In genomic region chr1:8396912-8397406, GRCh38 we compare ENCODE assay signal across 8 cellular contexts.
A peak's percentile ranks its signal among the peaks of the same experiment; 100 is the strongest.
DNase-seq lines count a peak whose midpoint lies in the region; ATAC-seq and TF ChIP-seq lines count a peak whose summit lies in the region.

No MANE protein-coding gene starts in this region.

- peaks cover 15% of the 10 kb centered on the region; the same call in 1 of the 2 replicates for H3K4me1 ChIP-seq in HEK293 (ENCODE audit: control insufficient read depth, insufficient read depth, low read length)

- H3K79me2 ChIP-seq in SU-DHL-6 (ENCODE audit: insufficient read depth, low read length) = peaks cover 98% of the 10 kb centered on the region

- H3K9ac ChIP-seq in SU-DHL-6 (ENCODE audit: low read length) = peak overlapping the region; percentile 1; the same call in 1 of the 2 replicates

- no peaks in the 10 kb centered on the region for H3K9me2 ChIP-seq in SU-DHL-6 (replicated peaks; ENCODE audit: insufficient read depth, low read length)

- H3K36me3 ChIP-seq in HEK293 (ENCODE audit: control insufficient read depth in 2 of 2, insufficient read depth in 1 of 2, low read length in 2 of 2) (peaks cover 0 to 7% of the 10 kb centered on the region in 2 experiments; a peak in 2 of 3 replicates), SU-DHL-6 (ENCODE audit: low read length) (peaks cover 31% of the 10 kb centered on the region)

- H3K9me3 ChIP-seq in HEK293 (ENCODE audit: control insufficient read depth, insufficient read depth, low read depth, low read length) (no peaks in the 10 kb centered on the region), SU-DHL-6 (ENCODE audit: insufficient read depth, low read length) (no peaks in the 10 kb centered on the region)

- H3K27ac ChIP-seq in HEK293 (ENCODE audit: extremely low read depth, low read depth, low read length) = no peak overlapping the region
- peak overlapping the region; percentile 54 for H3K27ac ChIP-seq in SU-DHL-6 (ENCODE audit: low read depth, low read length)

- POLR2A ChIA-PET in HEK293 (lab: Yijun Ruan, JAX) = no interaction called here

- no peaks in the 10 kb centered on the region for H3K27me3 ChIP-seq in SU-DHL-6 (ENCODE audit: low read length)

- peak overlapping the region; percentile 51 for H3K4me2 ChIP-seq in SU-DHL-6 (ENCODE audit: low read depth, low read length, poor library complexity, severe bottlenecking)

- peaks cover 19% of the 10 kb centered on the region for H4K20me1 ChIP-seq in SU-DHL-6 (ENCODE audit: low read depth, low read length)

- no peak overlapping the region for H3K4me3 ChIP-seq in HEK293 (ENCODE audit: low read depth, low read length)
- H3K4me3 ChIP-seq in SU-DHL-6 (ENCODE audit: insufficient read depth, low read length, poor library complexity, severe bottlenecking) = no peak overlapping the region
- H3K4me3 ChIP-seq in epithelial cell of proximal tubule (ENCODE audit: low read depth, low read length) = no peak overlapping the region

- H2AFZ ChIP-seq in SU-DHL-6 (ENCODE audit: low read depth, low read length, severe bottlenecking) = no peak overlapping the region

- CTCF ChIA-PET in HEK293 (lab: Yijun Ruan, JAX) = interaction anchor here (0.6 kb wide), 1 partner anchor 25 kb away, joined by 3 read pairs; no protein-coding TSS in a partner anchor

- TF ChIP-seq CTCF in HEK293 (tag by site-specific recombination; IDR thresholded peaks at IDR 0.05) (no peak), SU-DHL-6 (IDR thresholded peaks at IDR 0.05; ENCODE audit: insufficient read depth, low read length, poor library complexity, severe bottlenecking) (no peak), epithelial cell of proximal tubule (conservative IDR thresholded peaks at IDR 0.05; ENCODE audit: low read depth, low read length) (no peak), omental fat pad (IDR thresholded peaks at IDR 0.05) (no peak)

- peak; percentile 79 for ATAC-seq in omental fat pad (ENCODE audit: low FRiP score)
- no peak for ATAC-seq in HG02571 (IDR thresholded peaks at IDR 0.05; ENCODE audit: unreplicated experiment)
- no peak for ATAC-seq in HG02642 (IDR thresholded peaks at IDR 0.05; ENCODE audit: poor library complexity, unreplicated experiment)

- peaks cover 49% of the 10 kb centered on the region for H3F3A ChIP-seq in SU-DHL-6 (ENCODE audit: insufficient read depth)

- DNase-seq in EH (ENCODE audit: low read depth) (peak; percentile 99), epithelial cell of proximal tubule (ENCODE audit: low read depth) (peak; percentile 94), omental fat pad (ENCODE audit: low spot score) (no peak), ecto neural progenitor cell (ENCODE audit: low spot score) (no peak)

TF ChIP-seq in HEK293, 187 proteins besides CTCF, POLR2A, EP300 and RAD21:
- TF ChIP-seq ZNF155 (tag by site-specific recombination; IDR thresholded peaks at IDR 0.05) = no peak
- TF ChIP-seq ZNF664 (tag by site-specific recombination; IDR thresholded peaks at IDR 0.05) = no peak
- TF ChIP-seq OVOL3 (tag by site-specific recombination; IDR thresholded peaks at IDR 0.05) = peak; percentile 61
- TF ChIP-seq ZSCAN16 (tag by site-specific recombination; IDR thresholded peaks at IDR 0.05) = 0 out of 2 replicates have a peak, but pooled peaks have one; percentile 61
- no peak for TF ChIP-seq ZNF416 (tag by site-specific recombination; IDR thresholded peaks at IDR 0.05)
- TF ChIP-seq TRIM28 (IDR thresholded peaks at IDR 0.05; ENCODE audit: borderline replicate concordance, low read length) = peak; percentile 74
- no peak for TF ChIP-seq ZBTB20 (tag by site-specific recombination; IDR thresholded peaks at IDR 0.05)
- TF ChIP-seq BCL6B (tag by site-specific recombination; IDR thresholded peaks at IDR 0.05) = no peak
- no peak for TF ChIP-seq ZNF362 (tag by site-specific recombination; IDR thresholded peaks at IDR 0.05)
- TF ChIP-seq ZNF600 (tag by site-specific recombination; IDR thresholded peaks at IDR 0.05) = peak; percentile 81
- TF ChIP-seq ZNF544 (tag by site-specific recombination; IDR thresholded peaks at IDR 0.05) = no peak
- 0 out of 2 replicates have a peak, but pooled peaks have one; percentile 9 for TF ChIP-seq ZNF366 (tag by site-specific recombination; conservative IDR thresholded peaks at IDR 0.05)
- TF ChIP-seq ZNF18 (tag by site-specific recombination; IDR thresholded peaks at IDR 0.05) = peak; percentile 93
- peak; percentile 55; the same call in 1 of the 2 replicates for TF ChIP-seq OSR2 (tag by site-specific recombination; IDR thresholded peaks at IDR 0.05)
- TF ChIP-seq ZNF112 (tag by site-specific recombination; IDR thresholded peaks at IDR 0.05) = no peak
TF ChIP-seq in HEK293: peak in this region for 7.

Comparison
In these comparisons a context has a peak if more than half of its experiments do, and no peak if none do; other contexts are left out.
1. DNase-seq: peak in EH (single experiment) and epithelial cell of proximal tubule (single experiment); none in omental fat pad (single experiment) and ecto neural progenitor cell (single experiment).